Comparison of ENCODE assay signal across 9 cellular contexts in the genomic region with DNA sequence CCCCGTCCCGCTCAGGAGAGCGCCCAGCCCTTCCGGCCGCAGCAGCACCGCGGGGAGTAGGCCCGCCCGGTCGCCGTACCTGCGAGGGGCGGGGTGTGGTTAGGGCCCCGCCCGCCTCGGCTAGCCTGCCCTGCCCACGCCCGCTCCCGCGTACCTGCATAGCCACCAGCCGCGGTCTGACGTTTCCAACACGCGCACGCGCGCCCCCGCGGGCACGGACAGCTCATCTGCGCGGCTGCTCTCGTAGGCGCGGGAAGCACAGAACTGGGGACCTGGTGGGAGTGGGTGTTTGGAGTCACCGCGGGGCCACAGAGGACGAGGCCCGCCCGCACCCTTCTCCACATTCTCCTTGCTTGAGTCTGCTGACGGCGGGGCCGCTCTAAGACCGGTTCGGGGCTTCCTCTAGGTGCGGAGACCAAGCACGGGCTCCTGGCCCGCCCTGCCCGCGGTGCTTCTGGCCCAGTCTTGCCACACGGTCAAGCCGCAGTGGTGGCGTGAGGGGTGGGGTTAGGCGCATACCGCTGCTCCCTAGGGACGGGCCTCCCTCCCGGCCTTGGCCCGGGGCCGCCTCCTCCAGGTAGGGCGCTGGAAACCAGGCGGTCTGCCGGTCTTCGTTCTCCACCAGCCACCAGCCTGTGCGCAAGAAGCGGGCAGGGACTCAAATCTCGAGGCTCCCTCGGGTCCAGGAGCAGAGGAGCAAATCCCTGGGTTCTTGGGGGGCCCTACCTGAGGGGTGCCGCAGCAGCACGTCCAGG. TPM values are rescaled to one million over a fixed set of nuclear protein-coding genes. Genes with fewer than 3 reads are reported as not detected.
DNase-seq lines count a peak whose midpoint lies in the region; ATAC-seq and TF ChIP-seq lines count a peak whose summit lies in the region.
"Had no signal": no experiment of that assay in that cellular context is flagged by ENCODE, and none has a peak within 500 bp of the region (broad histone marks: within the 10 kb centered on the region; RNA-seq: fewer than 3 reads in every experiment).

No MANE protein-coding gene starts in this region.

- TF ChIP-seq CTCF in RWPE2 (IDR thresholded peaks at IDR 0.05; ENCODE audit: poor library complexity, severe bottlenecking) (no peak), lung (IDR thresholded peaks at IDR 0.05; ENCODE audit: control extremely low read depth, extremely low read depth) (no peak), GM10266 (IDR thresholded peaks at IDR 0.05; ENCODE audit: control insufficient read depth, insufficient read depth, low read depth, missing control alignments) (no peak)

- H3K4me1 ChIP-seq in RWPE2 (ENCODE audit: insufficient read depth, poor library complexity, severe bottlenecking) = no peaks in the 10 kb centered on the region
- peaks cover 0 to 4% of the 10 kb centered on the region in 2 donors for H3K4me1 ChIP-seq in lung (ENCODE audit: control insufficient read depth in 2 of 2, insufficient read depth in 2 of 2, low read length in 2 of 2)

- in situ Hi-C loops in G401 (cut with HindIII; ENCODE audit: low sequenced_read_pairs) = no loop called here

- H3K4me3 ChIP-seq in RWPE2 (ENCODE audit: severe bottlenecking) = peak overlapping the region; percentile 41
- H3K4me3 ChIP-seq in lung = no peak overlapping the region
- H3K4me3 ChIP-seq: esophagus muscularis mucosa, sigmoid colon had no signal

- H3K27me3 ChIP-seq in RWPE2 (ENCODE audit: insufficient read depth, poor library complexity, severe bottlenecking) (no peaks in the 10 kb centered on the region), lung (ENCODE audit: control insufficient read depth, insufficient read depth) (no peaks in the 10 kb centered on the region)

- H3K36me3 ChIP-seq in RWPE2 (ENCODE audit: low read depth) (peaks cover 29% of the 10 kb centered on the region), lung (ENCODE audit: control insufficient read depth in 2 of 2, insufficient read depth in 2 of 2, low read length in 2 of 2) (peaks cover 8 to 41% of the 10 kb centered on the region in 2 donors)

- H3K27ac ChIP-seq in RWPE2 (ENCODE audit: poor library complexity, severe bottlenecking) (peak overlapping the region; percentile 47), lung (ENCODE audit: low read depth in 1 of 2, low read length in 1 of 2) (peak overlapping the region in 1 of 2 donors; percentile 79)
- H3K27ac ChIP-seq: esophagus muscularis mucosa, sigmoid colon had no signal

- DNase-seq in G401 (ENCODE audit: low spot score) (peak; percentile 74), RWPE2 (ENCODE audit: low spot score) (peak; percentile 91), lung (ENCODE audit: low spot score) (peak; percentile 85), GM10266 (ENCODE audit: extremely low spot score) (no peak)
- DNase-seq in activated CD4-positive, CD25-positive, alpha-beta regulatory T cell treated with anti-CD3 and anti-CD28 coated beads, Interleukin-2, amount 50 U/mL, for 72 hours = no peak
- DNase-seq: NCI-H1694 treated with DMSO at 0.1 percent for 48 hours, sigmoid colon had no signal

- ATAC-seq in RWPE2 (ENCODE audit: low read depth) = peak; percentile 57
- ATAC-seq in lung (ENCODE audit: insufficient read depth, low FRiP score) = peak; percentile 53
- no peak for ATAC-seq in HG03460 (IDR thresholded peaks at IDR 0.05; ENCODE audit: unreplicated experiment)

- H3K9me3 ChIP-seq in RWPE2 (ENCODE audit: severe bottlenecking) (no peaks in the 10 kb centered on the region), lung (ENCODE audit: control insufficient read depth in 2 of 2, insufficient read depth in 1 of 2, low read length in 1 of 2) (peaks cover 0 to 24% of the 10 kb centered on the region in 2 donors)
- H3K9me3 ChIP-seq: esophagus muscularis mucosa, sigmoid colon had no signal

- 17 to 34% methylated on average over 60 to 70 of the region's 70 CpGs for WGBS in lung, 2 donors

RNA-seq across cellular contexts. Expression of a gene that starts 1.8 kb away (rescaled TPM):
- total RNA-seq in G401 (2014; rRNA removed; shearing (Covaris generic)) = not detected in 2 replicates
- total RNA-seq in lung = 1 to 10 TPM in 1 of 2 donors, under 1 TPM in 1; 0.28 to 4.5 TPM
- 1 to 10 TPM; 2.0 to 7.3 TPM for polyA plus RNA-seq in lung
- total RNA-seq: sigmoid colon had no signal

RNA-seq across cellular contexts. Expression of a gene that starts 4.5 kb away (rescaled TPM):
- total RNA-seq in G401 (2014; rRNA removed; shearing (Covaris generic)) = 41.8 and 51.5 TPM in 2 replicates
- 10 to 100 TPM in 1 of 2 donors, 1 to 10 TPM in 1; 7.4 to 32.6 TPM for total RNA-seq in lung
- 10 to 100 TPM; 18.6 to 63.5 TPM for polyA plus RNA-seq in lung

RNA-seq across cellular contexts. Expression of a gene that starts 7.6 kb away (rescaled TPM):
- 78.6 and 84.2 TPM in 2 replicates for total RNA-seq in G401 (2014; rRNA removed; shearing (Covaris generic))
- total RNA-seq in lung = 10 to 100 TPM; 23.9 to 35.4 TPM
- 10 to 100 TPM; 52.8 to 58.8 TPM for polyA plus RNA-seq in lung

RNA-seq across cellular contexts. Expression of a gene that starts 10.3 kb away (rescaled TPM):
- total RNA-seq in G401 (2014; rRNA removed; shearing (Covaris generic)) = 30.5 and 36.7 TPM in 2 replicates
- total RNA-seq in lung = under 1 TPM; 0.40 to 0.46 TPM
- polyA plus RNA-seq in lung = under 1 TPM; 0.10 to 0.69 TPM

RNA-seq across cellular contexts. Expression of a gene that starts 12.8 kb away (rescaled TPM):
- not detected in 2 replicates for total RNA-seq in G401 (2014; rRNA removed; shearing (Covaris generic))
- not detected for total RNA-seq in lung
- polyA plus RNA-seq in lung = under 1 TPM in 1 of 2 donors, not detected in 1; 0.15 TPM
- total RNA-seq: esophagus muscularis mucosa, sigmoid colon had no signal

Comparison
In these comparisons a context has a peak if more than half of its experiments do, and no peak if none do; other contexts are left out.
1. DNase-seq: peak in G401 (single experiment), RWPE2 (single experiment) and lung (single experiment); none in activated CD4-positive, CD25-positive, alpha-beta regulatory T cell treated with anti-CD3 and anti-CD28 coated beads, Interleukin-2, amount 50 U/mL, for 72 hours (single experiment) and GM10266 (single experiment).